Comparison of ENCODE assay signal across 26 cellular contexts in the genomic region with DNA sequence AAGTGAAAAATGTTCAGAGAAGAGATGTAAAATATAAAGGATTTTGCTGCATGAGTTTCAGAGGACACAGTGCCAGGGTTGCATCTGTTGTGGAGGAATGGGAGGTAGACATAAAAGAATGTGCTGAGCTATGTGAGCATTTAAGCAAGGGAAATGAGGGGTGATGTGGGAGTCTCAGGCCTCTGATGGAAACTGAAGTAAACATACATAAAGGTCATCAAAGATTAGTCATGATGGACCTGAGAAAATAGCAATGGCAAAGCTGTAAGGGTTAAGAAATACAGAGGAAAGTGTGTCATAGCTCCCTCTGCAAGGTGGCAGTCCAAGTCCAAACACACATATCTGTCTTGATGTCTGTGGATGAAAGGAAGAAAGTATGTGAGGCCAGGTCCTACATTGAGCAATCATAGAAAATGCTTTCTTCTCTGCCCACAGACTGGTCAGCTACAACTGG.
DNase-seq lines count a peak whose midpoint lies in the region; ATAC-seq, FAIRE-seq and TF ChIP-seq lines count a peak whose summit lies in the region.
"Had no signal": no experiment of that assay in that cellular context is flagged by ENCODE, and none has a peak within 500 bp of the region (broad histone marks: within the 10 kb centered on the region; RNA-seq: fewer than 3 reads in every experiment).

No MANE protein-coding gene starts in this region.

- H3K27ac ChIP-seq in mesenchymal stem cell (ENCODE audit: low read length, poor library complexity, severe bottlenecking) (no peak overlapping the region), colonic mucosa (no peak overlapping the region)
- H3K27ac ChIP-seq: body of pancreas, coronary artery, suprapubic skin had no signal

- peak overlapping the region; percentile 64 for H4K8ac ChIP-seq in mesenchymal stem cell (ENCODE audit: low read length)

- no peak for FAIRE-seq in bronchial epithelial cell (lab: Jason Lieb, UNC)
- FAIRE-seq: H54, keratinocyte had no signal

- no peak overlapping the region for H4K91ac ChIP-seq in mesenchymal stem cell (ENCODE audit: low read length)

- H3K4me2 ChIP-seq in mesenchymal stem cell (ENCODE audit: low read length, poor library complexity, severe bottlenecking) = no peak overlapping the region

- no peak overlapping the region for H3K4ac ChIP-seq in mesenchymal stem cell (ENCODE audit: low read depth in 1 of 2, low read length in 2 of 2)

- H2AFZ ChIP-seq in mesenchymal stem cell (ENCODE audit: low read depth, low read length) = no peak overlapping the region

- H3K23ac ChIP-seq in mesenchymal stem cell (ENCODE audit: low read length in 2 of 2) = peak overlapping the region in 1 of 2 experiments; percentile 63

- no peaks in the 10 kb centered on the region for H3K36me3 ChIP-seq in bronchial epithelial cell (ENCODE audit: control insufficient read depth, insufficient read depth, low read length)
- H3K36me3 ChIP-seq in mesenchymal stem cell (ENCODE audit: control insufficient read depth in 1 of 2, insufficient read depth in 2 of 2, low read depth in 1 of 2, low read length in 2 of 2) = no peaks in the 10 kb centered on the region
- H3K36me3 ChIP-seq in colonic mucosa = no peaks in the 10 kb centered on the region
- H3K36me3 ChIP-seq: suprapubic skin had no signal

- TF ChIP-seq CTCF in bronchial epithelial cell (IDR thresholded peaks at IDR 0.05; ENCODE audit: insufficient read depth, low read length, severe bottlenecking) = no peak
- no peak for TF ChIP-seq CTCF in colonic mucosa (IDR thresholded peaks at IDR 0.05)

- H3K9ac ChIP-seq in mesenchymal stem cell (ENCODE audit: low read length) (no peak overlapping the region), colonic mucosa (ENCODE audit: low read depth in 2 of 2, low read length in 2 of 2) (no peak overlapping the region)

- no peak for ATAC-seq in HG02981 (IDR thresholded peaks at IDR 0.05; ENCODE audit: unreplicated experiment)
- ATAC-seq: activated CD4-positive, CD25-positive, alpha-beta regulatory T cell treated with anti-CD3 and anti-CD28 coated beads, Interleukin-2, amount 50 U/mL, for 24 hours; body of pancreas; CD8-positive, alpha-beta T cell; SK-N-SH treated with all-trans-retinoic acid at 6 μM for 48 hours had no signal

- H2BK5ac ChIP-seq in mesenchymal stem cell (ENCODE audit: low read depth, low read length, poor library complexity, severe bottlenecking) = no peak overlapping the region

- H2AK5ac ChIP-seq in mesenchymal stem cell (ENCODE audit: low read length, severe bottlenecking) = no peak overlapping the region

- no peak overlapping the region for H2BK120ac ChIP-seq in mesenchymal stem cell (ENCODE audit: low read depth, low read length)

- DNase-seq in AG08395 (ENCODE audit: low spot score) (peak; percentile 14), HCEC 1CT (peak; percentile 11), bronchial epithelial cell (ENCODE audit: low read depth) (peak; percentile 53), mesenchymal stem cell (peak; percentile 49), SHP77 treated with DMSO at 0.1 percent for 48 hours (lab: John Stamatoyannopoulos, UW) (no peak), colonic mucosa (no peak)
- no peak for DNase-seq in stimulated activated CD4-positive, alpha-beta T cell treated with anti-CD3 and anti-CD28 coated beads, Interleukin-1b, Interleukin-23, amount 100 ng/mL, for 48 hours
- DNase-seq: activated naive CD4-positive, alpha-beta T cell treated with anti-CD3 and anti-CD28 coated beads for 36 hours; activated T-cell treated with anti-CD3 and anti-CD28 coated beads, Interleukin-2, amount 50 U/mL, for 48 hours; body of pancreas; CD8-positive, alpha-beta T cell; DMS53; foreskin melanocyte; NCI-H1105 treated with DMSO at 0.1 percent for 48 hours; NCI-H2107; NCI-H510A treated with DMSO at 0.1 percent for 48 hours; nucleus accumbens; RPMI8226; T-helper 9 cell had no signal

- no peaks in the 10 kb centered on the region for H3K79me1 ChIP-seq in mesenchymal stem cell (replicated peaks; ENCODE audit: low read length, poor library complexity, severe bottlenecking)

- H3K9me3 ChIP-seq in mesenchymal stem cell (ENCODE audit: control insufficient read depth, low read length) = no peaks in the 10 kb centered on the region
- no peaks in the 10 kb centered on the region for H3K9me3 ChIP-seq in colonic mucosa
- H3K9me3 ChIP-seq: body of pancreas, suprapubic skin had no signal

- no peak overlapping the region for H2BK15ac ChIP-seq in mesenchymal stem cell (ENCODE audit: low read depth, poor library complexity, severe bottlenecking)

- H3K4me3 ChIP-seq in bronchial epithelial cell (ENCODE audit: low read depth, low read length) (no peak overlapping the region), mesenchymal stem cell (ENCODE audit: insufficient read depth in 1 of 2, low read depth in 1 of 2, low read length in 2 of 2) (no peak overlapping the region), colonic mucosa (no peak overlapping the region)
- H3K4me3 ChIP-seq: body of pancreas, coronary artery, suprapubic skin had no signal

- H3K4me1 ChIP-seq in mesenchymal stem cell (ENCODE audit: control insufficient read depth, insufficient read depth, low read depth, low read length) (no peaks in the 10 kb centered on the region), colonic mucosa (no peaks in the 10 kb centered on the region)
- H3K4me1 ChIP-seq: body of pancreas, suprapubic skin had no signal

- peak overlapping the region in 1 of 2 experiments; percentile 2 for H3K18ac ChIP-seq in mesenchymal stem cell (ENCODE audit: low read depth in 1 of 2, low read length in 2 of 2)

- intact Hi-C loops in colonic mucosa (cut with DNase I) = no loop called here

- no peak overlapping the region for H2BK12ac ChIP-seq in mesenchymal stem cell (ENCODE audit: low read length in 2 of 2)

- no peak overlapping the region for H3K14ac ChIP-seq in mesenchymal stem cell (ENCODE audit: low read length in 2 of 2)

- H3K27me3 ChIP-seq in bronchial epithelial cell (ENCODE audit: control insufficient read depth, insufficient read depth, low read length) = no peaks in the 10 kb centered on the region
- no peaks in the 10 kb centered on the region for H3K27me3 ChIP-seq in mesenchymal stem cell (ENCODE audit: control insufficient read depth in 1 of 2, insufficient read depth in 1 of 2, low read length in 2 of 2)
- no peaks in the 10 kb centered on the region for H3K27me3 ChIP-seq in colonic mucosa
- H3K27me3 ChIP-seq: body of pancreas, suprapubic skin had no signal

Comparison
In these comparisons a context has a peak if more than half of its experiments do, and no peak if none do; other contexts are left out.
1. DNase-seq: peak in AG08395 (single experiment), HCEC 1CT (single experiment), bronchial epithelial cell (single experiment) and mesenchymal stem cell (single experiment); none in stimulated activated CD4-positive, alpha-beta T cell treated with anti-CD3 and anti-CD28 coated beads, Interleukin-1b, Interleukin-23, amount 100 ng/mL, for 48 hours (single experiment), SHP77 treated with DMSO at 0.1 percent for 48 hours (single experiment) and colonic mucosa (single experiment).